ENCODE assay signal across 25 cellular contexts in the genomic region with DNA sequence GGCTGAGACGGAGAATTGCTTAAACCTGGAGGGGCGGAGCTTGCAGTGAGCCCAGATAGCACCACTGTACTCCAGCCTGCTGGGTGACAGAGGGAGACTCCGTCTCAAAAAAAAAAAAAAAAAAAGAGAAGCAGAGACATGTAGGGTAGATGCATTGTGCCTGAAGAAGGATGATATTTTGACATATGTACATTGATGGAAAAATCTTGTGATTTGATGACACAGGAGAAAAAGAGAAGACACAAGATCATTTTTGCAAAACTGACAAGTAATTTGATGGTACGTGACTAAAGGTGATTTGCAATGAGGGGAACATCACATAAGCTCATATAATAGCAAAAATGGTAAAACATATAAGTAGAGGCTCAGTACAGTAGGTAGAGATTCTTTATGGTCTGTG.
"Had no signal": no experiment of that assay in that cellular context is flagged by ENCODE, and none has a peak within 500 bp of the region (broad histone marks: within the 10 kb centered on the region; RNA-seq: fewer than 3 reads in every experiment).

No MANE protein-coding gene starts in this region.

- H3K36me3 ChIP-seq: colonic mucosa, esophagus muscularis mucosa, esophagus squamous epithelium, gastroesophageal sphincter, heart left ventricle, heart right ventricle had no signal

- FAIRE-seq: endothelial cell of umbilical vein, frontal cortex had no signal

- H3K27me3 ChIP-seq: colonic mucosa, dorsolateral prefrontal cortex, esophagus muscularis mucosa, esophagus squamous epithelium, foreskin keratinocyte, gastrocnemius medialis, heart right ventricle had no signal

- DNase-seq: colonic mucosa; cortex of kidney; dermis blood vessel endothelial cell; dorsolateral prefrontal cortex; effector CD4-positive, alpha-beta T cell; effector CD8-positive, alpha-beta T cell; effector memory CD4-positive, alpha-beta T cell; effector memory CD8-positive, alpha-beta T cell; endodermal cell; erythroblast; esophagus squamous epithelium; foreskin fibroblast; foreskin keratinocyte; foreskin melanocyte; gastrocnemius medialis; glutamatergic neuron; head of caudate nucleus; heart left ventricle; heart right ventricle had no signal

- H3K9me3 ChIP-seq: colonic mucosa, esophagus muscularis mucosa, esophagus squamous epithelium, gastrocnemius medialis, gastroesophageal sphincter, heart left ventricle, heart right ventricle had no signal

- H3K4me1 ChIP-seq: colonic mucosa, esophagus muscularis mucosa, esophagus squamous epithelium, foreskin keratinocyte, gastrocnemius medialis, gastroesophageal sphincter, heart left ventricle, heart right ventricle had no signal

- H3K4me3 ChIP-seq: colonic mucosa, coronary artery, dorsolateral prefrontal cortex, esophagus muscularis mucosa, esophagus squamous epithelium, gastrocnemius medialis, gastroesophageal sphincter, heart left ventricle, heart right ventricle had no signal

- H3K27ac ChIP-seq: colonic mucosa, coronary artery, dorsolateral prefrontal cortex, epithelial cell of prostate, esophagus muscularis mucosa, esophagus squamous epithelium, foreskin keratinocyte, gastrocnemius medialis, gastroesophageal sphincter, heart left ventricle, heart right ventricle had no signal
